ENCODE assay signal across 1 cellular context in the genomic region with DNA sequence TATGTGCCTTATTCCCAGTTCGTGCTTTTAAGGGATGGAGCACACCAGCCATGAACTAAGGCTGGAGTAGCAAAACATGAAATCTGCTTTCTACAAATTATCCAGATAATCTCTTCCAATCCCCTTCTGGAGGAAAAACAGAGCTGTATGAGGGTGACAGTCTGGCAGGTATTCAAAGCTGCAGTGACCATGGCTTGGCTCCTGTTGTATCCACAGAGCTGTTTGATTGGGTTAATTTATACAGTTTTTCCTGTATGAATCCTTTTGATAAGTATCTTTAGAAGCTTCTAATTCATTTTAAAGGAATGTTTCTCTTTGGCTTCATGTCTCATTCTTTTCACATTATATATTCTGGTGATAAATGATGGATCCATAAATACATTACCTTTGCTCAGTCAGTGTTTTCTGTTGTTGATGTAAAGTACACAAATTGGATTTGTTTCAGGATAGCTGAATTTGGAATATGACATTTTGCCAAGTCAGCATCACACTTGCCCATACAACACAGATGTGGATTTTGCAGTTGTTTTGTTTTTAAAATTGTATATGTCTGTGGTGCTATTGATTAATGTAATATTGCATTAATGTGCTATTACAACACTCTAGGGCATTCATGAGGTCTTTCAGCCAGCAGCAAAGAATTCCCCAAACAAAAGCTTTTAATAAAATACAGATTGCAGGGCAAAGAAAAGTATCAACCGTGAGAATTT.
TF ChIP-seq lines count a peak whose summit lies in the region.

No MANE protein-coding gene starts in this region.

TF ChIP-seq in SK-N-SH, 30 proteins besides CTCF, POLR2A, EP300 and RAD21 (continued from another document):
- TF ChIP-seq, protein P1, sequence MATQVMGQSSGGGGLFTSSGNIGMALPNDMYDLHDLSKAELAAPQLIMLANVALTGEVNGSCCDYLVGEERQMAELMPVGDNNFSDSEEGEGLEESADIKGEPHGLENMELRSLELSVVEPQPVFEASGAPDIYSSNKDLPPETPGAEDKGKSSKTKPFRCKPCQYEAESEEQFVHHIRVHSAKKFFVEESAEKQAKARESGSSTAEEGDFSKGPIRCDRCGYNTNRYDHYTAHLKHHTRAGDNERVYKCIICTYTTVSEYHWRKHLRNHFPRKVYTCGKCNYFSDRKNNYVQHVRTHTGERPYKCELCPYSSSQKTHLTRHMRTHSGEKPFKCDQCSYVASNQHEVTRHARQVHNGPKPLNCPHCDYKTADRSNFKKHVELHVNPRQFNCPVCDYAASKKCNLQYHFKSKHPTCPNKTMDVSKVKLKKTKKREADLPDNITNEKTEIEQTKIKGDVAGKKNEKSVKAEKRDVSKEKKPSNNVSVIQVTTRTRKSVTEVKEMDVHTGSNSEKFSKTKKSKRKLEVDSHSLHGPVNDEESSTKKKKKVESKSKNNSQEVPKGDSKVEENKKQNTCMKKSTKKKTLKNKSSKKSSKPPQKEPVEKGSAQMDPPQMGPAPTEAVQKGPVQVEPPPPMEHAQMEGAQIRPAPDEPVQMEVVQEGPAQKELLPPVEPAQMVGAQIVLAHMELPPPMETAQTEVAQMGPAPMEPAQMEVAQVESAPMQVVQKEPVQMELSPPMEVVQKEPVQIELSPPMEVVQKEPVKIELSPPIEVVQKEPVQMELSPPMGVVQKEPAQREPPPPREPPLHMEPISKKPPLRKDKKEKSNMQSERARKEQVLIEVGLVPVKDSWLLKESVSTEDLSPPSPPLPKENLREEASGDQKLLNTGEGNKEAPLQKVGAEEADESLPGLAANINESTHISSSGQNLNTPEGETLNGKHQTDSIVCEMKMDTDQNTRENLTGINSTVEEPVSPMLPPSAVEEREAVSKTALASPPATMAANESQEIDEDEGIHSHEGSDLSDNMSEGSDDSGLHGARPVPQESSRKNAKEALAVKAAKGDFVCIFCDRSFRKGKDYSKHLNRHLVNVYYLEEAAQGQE (IDR thresholded peaks at IDR 0.05; ENCODE audit: low read depth, low read length) = no peak
- TF ChIP-seq GATA2 (CRISPR knock-in tag; IDR thresholded peaks at IDR 0.05) (peak; percentile 86), ELF1 (IDR thresholded peaks at IDR 0.05) (no peak), FOXJ3 (CRISPR knock-in tag; IDR thresholded peaks at IDR 0.05) (peak; percentile 81), MXI1 (IDR thresholded peaks at IDR 0.05; ENCODE audit: low read depth, low read length) (peak; percentile 67; the same call in 1 of the 2 replicates), RCOR1 (IDR thresholded peaks at IDR 0.05; ENCODE audit: low read length) (peak; percentile 86), POLR2AphosphoS5 (IDR thresholded peaks at IDR 0.05; ENCODE audit: low read depth, low read length) (no peak), GABPA (IDR thresholded peaks at IDR 0.05; ENCODE audit: low read depth) (no peak), TCF12 (IDR thresholded peaks at IDR 0.05) (peak; percentile 76)
- TF ChIP-seq, protein P2, sequence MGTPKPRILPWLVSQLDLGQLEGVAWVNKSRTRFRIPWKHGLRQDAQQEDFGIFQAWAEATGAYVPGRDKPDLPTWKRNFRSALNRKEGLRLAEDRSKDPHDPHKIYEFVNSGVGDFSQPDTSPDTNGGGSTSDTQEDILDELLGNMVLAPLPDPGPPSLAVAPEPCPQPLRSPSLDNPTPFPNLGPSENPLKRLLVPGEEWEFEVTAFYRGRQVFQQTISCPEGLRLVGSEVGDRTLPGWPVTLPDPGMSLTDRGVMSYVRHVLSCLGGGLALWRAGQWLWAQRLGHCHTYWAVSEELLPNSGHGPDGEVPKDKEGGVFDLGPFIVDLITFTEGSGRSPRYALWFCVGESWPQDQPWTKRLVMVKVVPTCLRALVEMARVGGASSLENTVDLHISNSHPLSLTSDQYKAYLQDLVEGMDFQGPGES (IDR thresholded peaks at IDR 0.05; ENCODE audit: low read depth, low read length) = no peak
